24 cellular contexts compared by ENCODE assay signal in genomic region chr5:76040806-76041205, GRCh38. TPM values are rescaled to one million over a fixed set of nuclear protein-coding genes. Genes with fewer than 3 reads are reported as not detected.
"Had no signal": no experiment of that assay in that cellular context is flagged by ENCODE, and none has a peak within 500 bp of the region (broad histone marks: within the 10 kb centered on the region; RNA-seq: fewer than 3 reads in every experiment).

No MANE protein-coding gene starts in this region.

- H3K9me3 Mint-ChIP-seq: dendritic cell treated with granulocyte-macrophage colony-stimulating factor and Interleukin-4, amounts not matched to agents 40 ng/mL and 50 ng/mL, for 4 days; effector memory CD8-positive, alpha-beta T cell; memory B cell; nephron; stimulated activated memory B cell treated with anti-CD40 and anti-IgM and Interleukin-4, amounts not matched to agents 10 μg/mL and 1 μg/mL and 100 μg/mL, for 72 hours had no signal

- H3K4me1 ChIP-seq: gastroesophageal sphincter, left ventricle myocardium inferior, lower lobe of right lung, parathyroid adenoma, psoas muscle, right lobe of liver, tibial artery, upper lobe of right lung, vagina had no signal

- H3K4me3 ChIP-seq: esophagus squamous epithelium, gastroesophageal sphincter, left ventricle myocardium inferior, lower lobe of right lung, psoas muscle, right lobe of liver, tibial artery, upper lobe of right lung, vagina had no signal

- H3K36me3 Mint-ChIP-seq: memory B cell; mesothelial cell of epicardium; stimulated activated memory B cell treated with anti-CD40 and anti-IgM and Interleukin-4, amounts not matched to agents 10 μg/mL and 1 μg/mL and 100 μg/mL, for 72 hours had no signal

- H3K27me3 ChIP-seq: esophagus squamous epithelium, gastroesophageal sphincter, right lobe of liver, tibial artery, vagina had no signal

- ATAC-seq: effector memory CD8-positive, alpha-beta T cell; gastroesophageal sphincter; lower lobe of right lung; psoas muscle; right lobe of liver; stimulated activated memory B cell treated with anti-CD40 and anti-IgM and Interleukin-4, amounts not matched to agents 10 μg/mL and 1 μg/mL and 100 μg/mL, for 72 hours; upper lobe of right lung had no signal

- H3K4me3 Mint-ChIP-seq: dendritic cell treated with granulocyte-macrophage colony-stimulating factor and Interleukin-4, amounts not matched to agents 40 ng/mL and 50 ng/mL, for 4 days; effector memory CD8-positive, alpha-beta T cell; memory B cell; mesothelial cell of epicardium; nephron; stimulated activated memory B cell treated with anti-CD40 and anti-IgM and Interleukin-4, amounts not matched to agents 10 μg/mL and 1 μg/mL and 100 μg/mL, for 72 hours; stimulated activated naive CD8-positive, alpha-beta T cell treated with anti-CD3 and anti-CD28 coated beads, Interleukin-15, Interleukin-2, amounts not matched to agents 100 ng/mL and 50 ng/mL, for 24 hours had no signal

- H3K27ac ChIP-seq: epithelial cell of prostate, esophagus squamous epithelium, gastroesophageal sphincter, left ventricle myocardium inferior, lower lobe of right lung, parathyroid adenoma, psoas muscle, right lobe of liver, tibial artery, upper lobe of right lung, vagina had no signal

- H3K36me3 ChIP-seq: esophagus squamous epithelium, gastroesophageal sphincter, left ventricle myocardium inferior, lower lobe of right lung, right lobe of liver, tibial artery, upper lobe of right lung, vagina had no signal

- H3K4me1 Mint-ChIP-seq: nephron had no signal

- H3K27ac Mint-ChIP-seq: dendritic cell treated with granulocyte-macrophage colony-stimulating factor and Interleukin-4, amounts not matched to agents 40 ng/mL and 50 ng/mL, for 4 days; effector memory CD8-positive, alpha-beta T cell; memory B cell; mesothelial cell of epicardium; nephron; stimulated activated memory B cell treated with anti-CD40 and anti-IgM and Interleukin-4, amounts not matched to agents 10 μg/mL and 1 μg/mL and 100 μg/mL, for 72 hours; stimulated activated naive CD8-positive, alpha-beta T cell treated with anti-CD3 and anti-CD28 coated beads, Interleukin-15, Interleukin-2, amounts not matched to agents 100 ng/mL and 50 ng/mL, for 24 hours had no signal

- H3K9me3 ChIP-seq: lower lobe of right lung, right lobe of liver, tibial artery, upper lobe of right lung, vagina had no signal

- DNase-seq: effector memory CD8-positive, alpha-beta T cell; esophagus squamous epithelium; foreskin fibroblast; glutamatergic neuron; islet precursor cell; left ventricle myocardium inferior; lower lobe of right lung; psoas muscle; retina; right lobe of liver; stimulated activated CD4-positive, alpha-beta T cell treated with anti-CD3 and anti-CD28 coated beads, Interleukin-4, amount 100 ng/mL, for 1 hour; stimulated activated CD8-positive, alpha-beta memory T cell treated with anti-CD3 and anti-CD28 coated beads, Interleukin-4, amount 100 ng/mL, for 48 hours; tibial artery; upper lobe of right lung had no signal

RNA-seq across cellular contexts. Expression of gene SV2C, which starts 42.4 kb away (rescaled TPM):
- total RNA-seq: psoas muscle had no signal
